22 cellular contexts compared by ENCODE assay signal in the genomic region with DNA sequence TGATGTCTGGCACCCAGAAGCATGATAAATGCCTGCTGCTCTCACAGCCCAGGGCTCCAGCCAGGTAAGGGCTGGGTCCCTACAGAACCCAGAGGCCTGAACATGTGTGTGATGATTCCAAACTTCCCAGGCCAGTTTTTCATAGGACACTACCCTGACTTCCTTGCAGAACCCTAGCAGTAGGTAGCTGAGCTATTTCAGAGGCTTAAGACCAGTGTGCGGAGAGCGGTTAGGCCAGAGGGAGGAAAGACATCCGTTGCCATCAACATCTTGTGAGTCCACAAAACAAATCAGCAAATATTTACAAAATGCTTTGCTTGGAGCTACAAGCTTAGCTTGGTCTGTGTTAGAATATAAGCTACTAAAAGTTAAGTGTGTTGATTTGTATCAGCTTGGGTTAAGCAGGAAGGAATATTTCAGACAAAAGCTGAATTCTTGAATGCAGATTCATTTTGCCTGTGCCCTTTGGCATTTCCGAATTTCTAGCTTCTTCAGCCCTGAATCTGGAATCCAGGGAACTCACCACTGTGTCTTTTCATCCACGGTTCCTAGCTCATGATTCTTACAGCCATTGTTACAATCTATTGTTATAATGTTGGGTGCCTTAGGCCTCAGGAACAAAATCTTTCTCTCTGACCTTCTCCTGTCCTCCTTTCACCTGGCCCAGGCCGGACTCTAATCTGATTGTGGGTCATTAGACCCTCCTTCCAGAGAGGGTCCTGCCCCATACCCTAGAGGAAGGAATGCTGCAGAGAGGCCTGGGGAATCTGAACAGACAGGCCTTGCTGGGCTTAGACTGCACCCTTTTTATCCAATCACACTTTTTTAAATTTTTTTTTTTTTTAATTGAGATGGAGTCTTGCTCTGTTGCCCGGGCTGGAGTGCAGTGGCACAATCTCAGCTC.
"Had no signal": no experiment of that assay in that cellular context is flagged by ENCODE, and none has a peak within 500 bp of the region (broad histone marks: within the 10 kb centered on the region; RNA-seq: fewer than 3 reads in every experiment).

No MANE protein-coding gene starts in this region.

- H3K9me3 ChIP-seq: colonic mucosa, esophagus squamous epithelium, right atrium auricular region, transverse colon had no signal

- H3K4me1 ChIP-seq: foreskin keratinocyte had no signal

- H3K4me3 Mint-ChIP-seq: activated CD8-positive, alpha-beta memory T cell treated with anti-CD3 and anti-CD28 coated beads, Interleukin-2, amount 10 ng/mL, durations not matched to agents 7 days and 5 days; activated naive CD4-positive, alpha-beta T cell treated with anti-CD3 and anti-CD28 coated beads for 36 hours; activated naive CD8-positive, alpha-beta T cell treated with anti-CD3 and anti-CD28 coated beads, Interleukin-2, amount 50 U/mL, for 24 hours; immature natural killer cell; naive thymus-derived CD8-positive, alpha-beta T cell; T-cell had no signal

- H3K27ac ChIP-seq: colonic mucosa, esophagus squamous epithelium, foreskin keratinocyte, right atrium auricular region, skin epidermis had no signal

- H3K27ac Mint-ChIP-seq: activated CD8-positive, alpha-beta memory T cell treated with anti-CD3 and anti-CD28 coated beads, Interleukin-2, amount 10 ng/mL, durations not matched to agents 7 days and 5 days; activated naive CD4-positive, alpha-beta T cell treated with anti-CD3 and anti-CD28 coated beads for 36 hours; activated naive CD8-positive, alpha-beta T cell treated with anti-CD3 and anti-CD28 coated beads, Interleukin-2, amount 50 U/mL, for 24 hours; activated T-helper 2 cell treated with anti-CD3 and anti-CD28 coated beads, Interferon-gamma antibody, Interleukin-2, Interleukin-4, amounts not matched to agents 10 μg/mL and 5 μg/mL and 100 μg/mL, durations not matched to agents 14 hours and 24 hours and 36 hours; immature natural killer cell; T-cell had no signal

- H3K36me3 Mint-ChIP-seq: immature natural killer cell had no signal

- H3K4me1 Mint-ChIP-seq: activated CD8-positive, alpha-beta memory T cell treated with anti-CD3 and anti-CD28 coated beads, Interleukin-2, amount 10 ng/mL, durations not matched to agents 7 days and 5 days; activated naive CD8-positive, alpha-beta T cell treated with anti-CD3 and anti-CD28 coated beads, Interleukin-2, amount 50 U/mL, for 24 hours; immature natural killer cell; T-cell had no signal

- H3K4me3 ChIP-seq: colonic mucosa, esophagus squamous epithelium, right atrium auricular region, skin epidermis, transverse colon had no signal

- H3K9me3 Mint-ChIP-seq: activated naive CD8-positive, alpha-beta T cell treated with anti-CD3 and anti-CD28 coated beads, Interleukin-2, amount 50 U/mL, for 24 hours; immature natural killer cell had no signal

- DNase-seq: activated CD4-positive, alpha-beta T cell treated with anti-CD3 and anti-CD28 coated beads for 1 hour; activated CD4-positive, alpha-beta T cell treated with anti-CD3 and anti-CD28 coated beads, Interleukin-2, amount 50 U/mL, for 48 hours; activated CD8-positive, alpha-beta memory T cell treated with anti-CD3 and anti-CD28 coated beads, Interleukin-2, amount 10 ng/mL, durations not matched to agents 7 days and 5 days; activated naive CD4-positive, alpha-beta T cell treated with anti-CD3 and anti-CD28 coated beads for 36 hours; activated naive CD8-positive, alpha-beta T cell treated with anti-CD3 and anti-CD28 coated beads, Interleukin-2, amount 50 U/mL, for 24 hours; activated T-cell treated with anti-CD3 and anti-CD28 coated beads, Interleukin-2, amount 50 U/mL, for 1 hour; colonic mucosa; esophagus squamous epithelium; foreskin keratinocyte; immature natural killer cell; mammary epithelial cell; naive thymus-derived CD8-positive, alpha-beta T cell; nucleus accumbens; stimulated activated CD4-positive, alpha-beta T cell treated with anti-CD3 and anti-CD28 coated beads, Interleukin-4, amount 100 ng/mL, for 4 hours; stimulated activated CD8-positive, alpha-beta memory T cell treated with anti-CD3 and anti-CD28 coated beads, Interleukin-4, amount 100 ng/mL, for 48 hours; stimulated activated naive CD4-positive, alpha-beta T cell treated with Interleukin-2 at 50 U/mL for 16 hours; T-cell; T-helper 9 cell; transverse colon had no signal

- H3K27me3 ChIP-seq: colonic mucosa, esophagus squamous epithelium, foreskin keratinocyte, right atrium auricular region, transverse colon had no signal

- H3K27me3 Mint-ChIP-seq: activated naive CD8-positive, alpha-beta T cell treated with anti-CD3 and anti-CD28 coated beads, Interleukin-2, amount 50 U/mL, for 24 hours; naive thymus-derived CD8-positive, alpha-beta T cell; T-cell had no signal

- ATAC-seq: activated CD8-positive, alpha-beta memory T cell treated with anti-CD3 and anti-CD28 coated beads, Interleukin-2, amount 10 ng/mL, durations not matched to agents 7 days and 5 days; activated naive CD8-positive, alpha-beta T cell treated with anti-CD3 and anti-CD28 coated beads, Interleukin-2, amount 50 U/mL, for 24 hours; foreskin keratinocyte; naive thymus-derived CD8-positive, alpha-beta T cell; T-cell had no signal

- H3K36me3 ChIP-seq: colonic mucosa, esophagus squamous epithelium, right atrium auricular region, transverse colon had no signal
